ENCODE assay signal across 11 cellular contexts in genomic region chr9:110027624-110028023, GRCh38.
A peak's percentile ranks its signal among the peaks of the same experiment; 100 is the strongest.
DNase-seq lines count a peak whose midpoint lies in the region; ATAC-seq and TF ChIP-seq lines count a peak whose summit lies in the region.
"Had no signal": no experiment of that assay in that cellular context is flagged by ENCODE, and none has a peak within 500 bp of the region (broad histone marks: within the 10 kb centered on the region; RNA-seq: fewer than 3 reads in every experiment).

No MANE protein-coding gene starts in this region.

- intact Hi-C loops in breast epithelium (cut with DNase I; ENCODE audit: low total_unique reads) = no loop called here
- intact Hi-C loops in CD4-positive, alpha-beta T cell (cut with DNase I, micrococcal nuclease) = no loop called here

- H3K4me1 ChIP-seq in breast epithelium (no peaks in the 10 kb centered on the region), tibial nerve (peaks cover 0 to 37% (median 4%) of the 10 kb centered on the region in 4 donors)
- H3K4me1 ChIP-seq in CD8-positive, alpha-beta memory T cell (ENCODE audit: insufficient read depth, low read length) = peaks cover 17% of the 10 kb centered on the region

- peaks cover 3 to 8% (median 7%) of the 10 kb centered on the region in 3 donors for H3K4me1 Mint-ChIP-seq in CD8-positive, alpha-beta memory T cell
- peaks cover 26% of the 10 kb centered on the region for H3K4me1 Mint-ChIP-seq in CD4-positive, alpha-beta T cell (ENCODE audit: low read depth)

- 10 to 11% methylated on average over 6 of the region's 6 CpGs for WGBS in tibial nerve, 2 donors

- no peaks in the 10 kb centered on the region for H3K9me3 Mint-ChIP-seq in CD8-positive, alpha-beta memory T cell
- no peaks in the 10 kb centered on the region for H3K9me3 Mint-ChIP-seq in CD4-positive, alpha-beta T cell

- peak; percentile 79 for ATAC-seq in left lobe of liver
- no peak for ATAC-seq in CD4-positive, alpha-beta T cell (ENCODE audit: poor library complexity)

- no peak overlapping the region for H3K27ac Mint-ChIP-seq in CD8-positive, alpha-beta memory T cell
- no peak overlapping the region for H3K27ac Mint-ChIP-seq in CD4-positive, alpha-beta T cell

- peaks cover 0 to 4% (median 0%) of the 10 kb centered on the region in 3 donors for H3K36me3 Mint-ChIP-seq in CD8-positive, alpha-beta memory T cell
- no peaks in the 10 kb centered on the region for H3K36me3 Mint-ChIP-seq in CD4-positive, alpha-beta T cell (ENCODE audit: low read depth)

- no peak for TF ChIP-seq POLR2A in breast epithelium (IDR thresholded peaks at IDR 0.05)
- TF ChIP-seq POLR2A in tibial nerve (IDR thresholded peaks at IDR 0.05) = no peak

- CTCF ChIA-PET in CD8-positive, alpha-beta memory T cell (lab: Charles Lee) = interaction anchor here (1.3 kb wide), 1 partner anchor 11 kb away, joined by 5 read pairs; no protein-coding TSS in a partner anchor
- CTCF ChIA-PET in CD4-positive, alpha-beta T cell (lab: Charles Lee) = interaction anchor here (1.1 kb wide), 1 partner anchor 14 kb away, joined by 3 read pairs; no protein-coding TSS in a partner anchor

- H3K4me3 Mint-ChIP-seq in CD8-positive, alpha-beta memory T cell = no peak overlapping the region
- no peak overlapping the region for H3K4me3 Mint-ChIP-seq in CD4-positive, alpha-beta T cell

- H3K36me3 ChIP-seq in breast epithelium (no peaks in the 10 kb centered on the region), tibial nerve (no peaks in the 10 kb centered on the region)
- no peaks in the 10 kb centered on the region for H3K36me3 ChIP-seq in CD8-positive, alpha-beta memory T cell (ENCODE audit: insufficient read depth, low read length)
- H3K36me3 ChIP-seq: neutrophil had no signal

- no peaks in the 10 kb centered on the region for H3K27me3 ChIP-seq in breast epithelium
- no peaks in the 10 kb centered on the region for H3K27me3 ChIP-seq in tibial nerve
- no peaks in the 10 kb centered on the region for H3K27me3 ChIP-seq in CD8-positive, alpha-beta memory T cell (ENCODE audit: insufficient read depth, low read length, poor library complexity, severe bottlenecking)
- no peaks in the 10 kb centered on the region for H3K27me3 ChIP-seq in CD4-positive, alpha-beta T cell (ENCODE audit: control insufficient read depth, insufficient read depth, low read length)

- H3K27ac ChIP-seq in breast epithelium (peak overlapping the region; percentile 35 to 68), tibial nerve (peak overlapping the region in 1 of 4 donors; percentile 12)
- H3K27ac ChIP-seq in CD8-positive, alpha-beta memory T cell (ENCODE audit: low read depth, low read length) = no peak overlapping the region
- no peak overlapping the region for H3K27ac ChIP-seq in CD4-positive, alpha-beta T cell (ENCODE audit: low read depth, low read length)
- H3K27ac ChIP-seq: neutrophil had no signal

- TF ChIP-seq CTCF in breast epithelium (IDR thresholded peaks at IDR 0.05) = no peak
- TF ChIP-seq CTCF in tibial nerve (IDR thresholded peaks at IDR 0.05) = no peak
- TF ChIP-seq CTCF in CD4-positive, alpha-beta T cell (IDR thresholded peaks at IDR 0.05) = no peak

- peaks cover 5 to 14% of the 10 kb centered on the region in 2 donors for H3K27me3 Mint-ChIP-seq in CD8-positive, alpha-beta memory T cell
- H3K27me3 Mint-ChIP-seq in CD4-positive, alpha-beta T cell = no peaks in the 10 kb centered on the region

- peak; percentile 49 to 89 for TF ChIP-seq EP300 in tibial nerve (IDR thresholded peaks at IDR 0.05)

- POLR2A ChIA-PET in CD8-positive, alpha-beta memory T cell (lab: Charles Lee) = no interaction called here
- POLR2A ChIA-PET in CD4-positive, alpha-beta T cell (lab: Charles Lee) = no interaction called here

- DNase-seq in NCI-H2081 (lab: John Stamatoyannopoulos, UW) (peak; percentile 33), NCI-H2081 treated with DMSO at 0.1 percent for 48 hours (lab: John Stamatoyannopoulos, UW) (no peak), breast epithelium (ENCODE audit: low spot score in 2 of 2) (no peak), left lobe of liver (ENCODE audit: low spot score) (peak; percentile 70), tibial nerve (ENCODE audit: low spot score in 2 of 2) (peak in 1 of 2 donors; percentile 38)
- DNase-seq in CD8-positive, alpha-beta memory T cell = no peak
- DNase-seq in CD4-positive, alpha-beta T cell = no peak
- no peak for DNase-seq in stimulated activated CD4-positive, alpha-beta T cell treated with anti-CD3 and anti-CD28 coated beads, Interleukin-2, amount 100 ng/mL, for 48 hours
- DNase-seq: NCI-H446; stimulated activated naive CD4-positive, alpha-beta T cell treated with Interleukin-2 at 50 U/mL for 16 hours had no signal

- no peak overlapping the region for H3K4me3 ChIP-seq in breast epithelium
- no peak overlapping the region for H3K4me3 ChIP-seq in tibial nerve
- H3K4me3 ChIP-seq in CD8-positive, alpha-beta memory T cell (ENCODE audit: low read length) = no peak overlapping the region

- no peaks in the 10 kb centered on the region for H3K9me3 ChIP-seq in breast epithelium
- no peaks in the 10 kb centered on the region for H3K9me3 ChIP-seq in tibial nerve
- no peaks in the 10 kb centered on the region for H3K9me3 ChIP-seq in CD8-positive, alpha-beta memory T cell (ENCODE audit: low read length)
- H3K9me3 ChIP-seq in CD4-positive, alpha-beta T cell (ENCODE audit: control insufficient read depth, low read length) = no peaks in the 10 kb centered on the region
- H3K9me3 ChIP-seq: neutrophil had no signal

Comparison
In these comparisons a context has a peak if more than half of its experiments do, and no peak if none do; other contexts are left out.
1. DNase-seq: peak in NCI-H2081 (2 of 2) and left lobe of liver (single experiment); none in NCI-H2081 treated with DMSO at 0.1 percent for 48 hours (single experiment), breast epithelium (0 of 2), CD8-positive, alpha-beta memory T cell (0 of 5), CD4-positive, alpha-beta T cell (0 of 10) and stimulated activated CD4-positive, alpha-beta T cell treated with anti-CD3 and anti-CD28 coated beads, Interleukin-2, amount 100 ng/mL, for 48 hours (0 of 2).
2. H3K27ac ChIP-seq: peak in breast epithelium (2 of 2); none in CD8-positive, alpha-beta memory T cell (single experiment) and CD4-positive, alpha-beta T cell (single experiment).